Comparison of ENCODE assay signal across 7 cellular contexts in the genomic region with DNA sequence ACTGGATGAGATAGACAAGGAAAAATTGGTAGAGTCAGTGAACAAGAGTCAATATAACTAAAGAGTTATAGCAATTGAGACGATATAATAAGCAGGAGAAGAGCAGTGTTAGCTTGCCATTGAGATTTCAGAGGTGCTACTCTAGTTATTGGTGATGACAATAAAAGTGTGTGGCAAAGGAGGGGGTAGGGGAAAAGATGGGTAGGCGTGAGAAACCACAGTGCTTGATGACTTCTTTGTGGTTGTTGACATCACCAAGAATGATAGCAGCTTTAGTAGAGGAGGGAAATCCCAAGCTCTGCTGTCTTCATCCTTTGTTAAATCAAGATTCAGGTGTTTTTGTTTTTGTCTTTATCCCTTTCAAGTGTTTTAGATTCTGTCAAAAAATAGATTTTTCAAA.
A peak's percentile ranks its signal among the peaks of the same experiment; 100 is the strongest.
DNase-seq lines count a peak whose midpoint lies in the region; ATAC-seq lines count a peak whose summit lies in the region.

No MANE protein-coding gene starts in this region.

- H3K36me3 Mint-ChIP-seq in activated naive CD8-positive, alpha-beta T cell treated with anti-CD3 and anti-CD28 coated beads for 36 hours, result peaks cover 2% of the 10 kb centered on the region

- peak; percentile 88 for ATAC-seq in GM21526 (IDR thresholded peaks at IDR 0.05; ENCODE audit: low FRiP score, unreplicated experiment)

- peaks cover 5% of the 10 kb centered on the region for H3K9me3 Mint-ChIP-seq in activated naive CD8-positive, alpha-beta T cell treated with anti-CD3 and anti-CD28 coated beads for 36 hours

- H3K27ac Mint-ChIP-seq in activated naive CD8-positive, alpha-beta T cell treated with anti-CD3 and anti-CD28 coated beads for 36 hours, result peak overlapping the region; percentile 18

- DNase-seq in M059J (ENCODE audit: low read depth), result peak; percentile 2
- DNase-seq in activated naive CD8-positive, alpha-beta T cell treated with anti-CD3 and anti-CD28 coated beads for 36 hours, result peak; percentile 72
- DNase-seq in stimulated activated CD8-positive, alpha-beta memory T cell treated with anti-CD3 and anti-CD28 coated beads, Interleukin-4, amount 100 ng/mL, for 48 hours, result peak; percentile 73
- no peak for DNase-seq in NCI-H2171 treated with DMSO at 0.1 percent for 48 hours (lab: John Stamatoyannopoulos, UW)
- no peak for DNase-seq in AG08395 (ENCODE audit: low spot score)
- no peak for DNase-seq in NCI-H146 (lab: John Stamatoyannopoulos, UW)

- peaks cover 22% of the 10 kb centered on the region for H3K4me1 Mint-ChIP-seq in activated naive CD8-positive, alpha-beta T cell treated with anti-CD3 and anti-CD28 coated beads for 36 hours

- no peak overlapping the region for H3K4me3 Mint-ChIP-seq in activated naive CD8-positive, alpha-beta T cell treated with anti-CD3 and anti-CD28 coated beads for 36 hours

- peaks cover 53% of the 10 kb centered on the region for H3K27me3 Mint-ChIP-seq in activated naive CD8-positive, alpha-beta T cell treated with anti-CD3 and anti-CD28 coated beads for 36 hours

Comparison
In these comparisons a context has a peak if more than half of its experiments do, and no peak if none do; other contexts are left out.
1. DNase-seq: peak in M059J (single experiment), activated naive CD8-positive, alpha-beta T cell treated with anti-CD3 and anti-CD28 coated beads for 36 hours (single experiment) and stimulated activated CD8-positive, alpha-beta memory T cell treated with anti-CD3 and anti-CD28 coated beads, Interleukin-4, amount 100 ng/mL, for 48 hours (single experiment); none in NCI-H2171 treated with DMSO at 0.1 percent for 48 hours (single experiment), AG08395 (single experiment) and NCI-H146 (single experiment).